Comparison of ENCODE assay signal across 8 cellular contexts in genomic region chr9:62915661-62916060, GRCh38.
DNase-seq lines count a peak whose midpoint lies in the region; ATAC-seq, FAIRE-seq and TF ChIP-seq lines count a peak whose summit lies in the region.
"Not testable (repeated sequence)": the region's sequence is repeated elsewhere in the genome, so short reads cannot be mapped to it uniquely, and the experiment has no call there.

No MANE protein-coding gene starts in this region.

- not testable (repeated sequence) for H3K27me3 ChIP-seq in RWPE2 (ENCODE audit: insufficient read depth, poor library complexity, severe bottlenecking); HepG2 (ENCODE audit: control insufficient read depth in 1 of 2, insufficient read depth in 2 of 2, low read length in 2 of 2); aorta (ENCODE audit: control insufficient read depth in 1 of 2, insufficient read depth in 2 of 2, low read length in 1 of 2)

- not testable (repeated sequence) for H3K4me3 ChIP-seq in RWPE2 (ENCODE audit: severe bottlenecking); HepG2 (replicated peaks in 1 of 3; ENCODE audit: insufficient read depth in 1 of 3, low read depth in 2 of 3, low read length in 3 of 3); aorta (ENCODE audit: low read length in 2 of 2)
- H3K4me3 ChIP-seq in choroid plexus epithelial cell (ENCODE audit: low read depth, low read length): peak overlapping the region; percentile 32

- H2AFZ ChIP-seq in HepG2 (ENCODE audit: low read length): not testable (repeated sequence)

- H3K4me2 ChIP-seq in HepG2 (ENCODE audit: low read depth, low read length): not testable (repeated sequence)

- not testable (repeated sequence) for TF ChIP-seq RAD21 in HepG2 (CRISPR knock-in tag; IDR thresholded peaks at IDR 0.05)

- not testable (repeated sequence) for H3K4me1 ChIP-seq in RWPE2 (ENCODE audit: insufficient read depth, poor library complexity, severe bottlenecking); HepG2 (ENCODE audit: insufficient read depth, low read length); aorta (ENCODE audit: control insufficient read depth in 1 of 2, insufficient read depth in 2 of 2, low read length in 2 of 2)

- POLR2A ChIA-PET in HepG2 (lab: Yijun Ruan, JAX): not testable (repeated sequence)

- H3K9ac ChIP-seq in HepG2 (ENCODE audit: insufficient read depth, low read depth, low read length): not testable (repeated sequence)

- BruUV-seq in HepG2 (replicated peaks; lab: Mats Ljungman, UMichigan): not testable (repeated sequence)

- H3K9me3 ChIP-seq in RWPE2 (ENCODE audit: severe bottlenecking); HepG2 (ENCODE audit: low read length); aorta (ENCODE audit: control insufficient read depth, low read length): not testable (repeated sequence)

- H4K20me1 ChIP-seq in HepG2 (ENCODE audit: insufficient read depth, low read length): not testable (repeated sequence)

- not testable (repeated sequence) for TF ChIP-seq CTCF in RWPE2 (IDR thresholded peaks at IDR 0.05; ENCODE audit: poor library complexity, severe bottlenecking); choroid plexus epithelial cell (conservative IDR thresholded peaks at IDR 0.05; ENCODE audit: low read depth, low read length); HepG2 (CRISPR knock-in tag; IDR thresholded peaks at IDR 0.05)

- TF ChIP-seq EP300 in HepG2 (IDR thresholded peaks at IDR 0.05; ENCODE audit: low read depth in 2 of 2, low read length in 2 of 2); HepG2 (CRISPR knock-in tag; IDR thresholded peaks at IDR 0.05; ENCODE audit: borderline replicate concordance): not testable (repeated sequence)

- CTCF ChIA-PET in HepG2 (lab: Yijun Ruan, JAX; ENCODE audit: low intra/inter-chr PET ratio, low total read pairs): not testable (repeated sequence)

- H3K27ac ChIP-seq in RWPE2 (ENCODE audit: poor library complexity, severe bottlenecking); HepG2 (ENCODE audit: extremely low read length, insufficient read depth, low read length); aorta (ENCODE audit: low read depth in 1 of 2, low read length in 2 of 2): not testable (repeated sequence)

- not testable (repeated sequence) for H3K36me3 ChIP-seq in RWPE2 (ENCODE audit: low read depth); HepG2 (replicated peaks in 1 of 2; ENCODE audit: control insufficient read depth in 1 of 2, insufficient read depth in 2 of 2, low read length in 2 of 2); aorta (ENCODE audit: control insufficient read depth in 1 of 2, insufficient read depth in 2 of 2, low read length in 1 of 2)

- peak; percentile 92 for FAIRE-seq in HepG2 (lab: Jason Lieb, UNC)

- H3K79me2 ChIP-seq in HepG2 (ENCODE audit: insufficient read depth, low read length): not testable (repeated sequence)

- not testable (repeated sequence) for DNase-seq in RWPE2 (ENCODE audit: low spot score); choroid plexus epithelial cell (ENCODE audit: low read depth); HepG2 (ENCODE audit: low spot score)
- DNase-seq in aorta: peak in 1 of 2 donors; percentile 12

- TF ChIP-seq POLR2A in HepG2 (IDR thresholded peaks at IDR 0.05; ENCODE audit: insufficient read depth in 1 of 2, low read depth in 2 of 2, low read length in 2 of 2): not testable (repeated sequence)

- ATAC-seq in GM18517 (IDR thresholded peaks at IDR 0.05; ENCODE audit: unreplicated experiment): peak; percentile 99
- ATAC-seq in GM19467 (IDR thresholded peaks at IDR 0.05; ENCODE audit: unreplicated experiment): peak; percentile 98
- peak; percentile 100 for ATAC-seq in HG02642 (IDR thresholded peaks at IDR 0.05; ENCODE audit: poor library complexity, unreplicated experiment)
- peak; percentile 100 for ATAC-seq in HG03139 (IDR thresholded peaks at IDR 0.05; ENCODE audit: unreplicated experiment)
- peak; percentile 100 for ATAC-seq in RWPE2 (ENCODE audit: low read depth)
- peak; percentile 100 for ATAC-seq in HepG2
- ATAC-seq in aorta (ENCODE audit: low FRiP score): peak; percentile 100

- in situ Hi-C loops in HepG2 (cut with HindIII; ENCODE audit: extremely low pct_ligation_motif_present, low pct_unique_long_range_greater_than_20kb): not testable (repeated sequence)

- intact Hi-C loops in HepG2 (cut with micrococcal nuclease; ENCODE audit: unreplicated experiment); aorta (cut with DNase I): not testable (repeated sequence)

- no CpG with 5 or more reads among the region's 32 CpGs for whole genome bisulfite sequencing in HepG2 (ENCODE audit: low lambda C conversion rate)
- WGBS in aorta, 2 donors: 0% methylated on average over 14 of the region's 32 CpGs; no CpG with 5 or more reads in 1 of the 2 donors
